In the genomic region with DNA sequence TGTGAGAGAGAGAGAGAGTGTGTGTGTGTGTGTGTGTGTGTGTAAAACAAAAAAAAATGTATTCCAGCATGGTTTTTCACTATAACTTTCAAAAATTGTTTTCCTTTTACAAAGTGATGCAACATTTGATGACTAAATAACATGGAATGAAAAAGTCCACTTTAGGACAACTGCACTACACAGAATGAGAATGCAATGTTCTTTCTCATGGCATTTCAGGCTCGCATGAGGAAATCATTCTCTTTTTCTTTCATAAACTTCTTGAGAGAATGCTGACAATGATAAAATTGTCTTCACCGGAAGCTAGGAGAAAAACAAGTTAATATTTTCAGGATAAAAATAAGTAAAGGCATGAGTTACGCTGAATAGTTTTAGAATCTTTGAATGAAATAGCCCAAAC, we compare ENCODE assay signal across 11 cellular contexts. TPM values are rescaled to one million over a fixed set of nuclear protein-coding genes. Genes with fewer than 3 reads are reported as not detected.
DNase-seq lines count a peak whose midpoint lies in the region; ATAC-seq, FAIRE-seq and TF ChIP-seq lines count a peak whose summit lies in the region.
"Had no signal": no experiment of that assay in that cellular context is flagged by ENCODE, and none has a peak within 500 bp of the region (broad histone marks: within the 10 kb centered on the region; RNA-seq: fewer than 3 reads in every experiment).

No MANE protein-coding gene starts in this region.

- peak overlapping the region; percentile 52 for H3K4me2 ChIP-seq in astrocyte (ENCODE audit: low read length)

- peak overlapping the region; percentile 82 for H3K27ac Mint-ChIP-seq in astrocyte (ENCODE audit: unreplicated experiment)
- H3K27ac Mint-ChIP-seq in stimulated activated naive B cell treated with anti-CD40 and anti-IgM and Interleukin-4, amounts not matched to agents 10 μg/mL and 1 μg/mL and 100 μg/mL, for 72 hours = no peak overlapping the region
- H3K27ac Mint-ChIP-seq: activated CD8-positive, alpha-beta memory T cell treated with anti-CD3 and anti-CD28 coated beads, Interleukin-2, amount 10 ng/mL, durations not matched to agents 7 days and 5 days had no signal

- TF ChIP-seq CTCF in astrocyte (IDR thresholded peaks at IDR 0.05; ENCODE audit: insufficient read depth, low read depth, low read length) (no peak), heart left ventricle (IDR thresholded peaks at IDR 0.05) (no peak), gastrocnemius medialis (IDR thresholded peaks at IDR 0.05 in 4 of 5, conservative IDR thresholded peaks at IDR 0.05 in 1 of 5) (no peak)

- H3K4me1 Mint-ChIP-seq in astrocyte (ENCODE audit: low read depth, unreplicated experiment) = peaks cover 34% of the 10 kb centered on the region
- peaks cover 14 to 16% of the 10 kb centered on the region in 2 donors for H3K4me1 Mint-ChIP-seq in stimulated activated naive B cell treated with anti-CD40 and anti-IgM and Interleukin-4, amounts not matched to agents 10 μg/mL and 1 μg/mL and 100 μg/mL, for 72 hours

- in situ Hi-C loops in gastrocnemius medialis (cut with MboI; ENCODE audit: low sequenced_read_pairs in 4 of 4) = no loop called here

- H3K9me3 Mint-ChIP-seq in astrocyte (ENCODE audit: unreplicated experiment) = peaks cover 3% of the 10 kb centered on the region
- no peaks in the 10 kb centered on the region for H3K9me3 Mint-ChIP-seq in stimulated activated naive B cell treated with anti-CD40 and anti-IgM and Interleukin-4, amounts not matched to agents 10 μg/mL and 1 μg/mL and 100 μg/mL, for 72 hours

- no peak overlapping the region for H3K4me3 ChIP-seq in astrocyte (ENCODE audit: insufficient read depth, low read depth, low read length)
- H3K4me3 ChIP-seq in heart left ventricle = no peak overlapping the region
- no peak overlapping the region for H3K4me3 ChIP-seq in gastrocnemius medialis
- H3K4me3 ChIP-seq: SJCRH30 had no signal

- H3K36me3 ChIP-seq in astrocyte (ENCODE audit: insufficient read depth, low read length) (no peaks in the 10 kb centered on the region), heart left ventricle (no peaks in the 10 kb centered on the region), gastrocnemius medialis (no peaks in the 10 kb centered on the region)
- H3K36me3 ChIP-seq: SJCRH30 had no signal

- intact Hi-C loops in heart left ventricle (cut with DNase I) = loop anchor here in 2 of 10 donors (5.0 kb wide), 2 partner anchors 36 to 56 kb away; a partner anchor contains a TSS
- intact Hi-C loops in gastrocnemius medialis (cut with DNase I; ENCODE audit: low total_unique reads) = loop anchor here (5.0 kb wide), 1 partner anchor 36 kb away; no protein-coding TSS in a partner anchor

- H3K27me3 ChIP-seq in astrocyte (ENCODE audit: insufficient read depth, low read length) (no peaks in the 10 kb centered on the region), heart left ventricle (no peaks in the 10 kb centered on the region), gastrocnemius medialis (no peaks in the 10 kb centered on the region)
- H3K27me3 ChIP-seq: SJCRH30 had no signal

- ATAC-seq in heart left ventricle = peak in 3 of 4 donors; percentile 47 to 63 (median 50)
- ATAC-seq in gastrocnemius medialis = peak; percentile 80 to 81
- ATAC-seq in stimulated activated naive B cell treated with anti-CD40 and anti-IgM and Interleukin-4, amounts not matched to agents 10 μg/mL and 1 μg/mL and 100 μg/mL, for 72 hours (replicated peaks) = no peak
- ATAC-seq in HG02970 (IDR thresholded peaks at IDR 0.05; ENCODE audit: low FRiP score, unreplicated experiment) = no peak
- ATAC-seq: activated CD8-positive, alpha-beta memory T cell treated with anti-CD3 and anti-CD28 coated beads, Interleukin-2, amount 10 ng/mL, durations not matched to agents 7 days and 5 days had no signal

- H3K9me3 ChIP-seq in astrocyte (ENCODE audit: insufficient read depth, low read depth, low read length) (no peaks in the 10 kb centered on the region), heart left ventricle (no peaks in the 10 kb centered on the region), gastrocnemius medialis (no peaks in the 10 kb centered on the region)
- H3K9me3 ChIP-seq: SJCRH30 had no signal

- peak overlapping the region; percentile 8 for H3K9ac ChIP-seq in astrocyte (ENCODE audit: low read length)

- H3K27ac ChIP-seq in astrocyte (ENCODE audit: low read depth, low read length) (peak overlapping the region; percentile 59), heart left ventricle (peak overlapping the region; percentile 50 to 86 (median 78)), gastrocnemius medialis (peak overlapping the region; percentile 49 to 71 (median 64))
- H3K27ac ChIP-seq: SJCRH30 had no signal

- H3K79me2 ChIP-seq in astrocyte (ENCODE audit: insufficient read depth, low read length) = no peaks in the 10 kb centered on the region

- H2AFZ ChIP-seq in astrocyte (ENCODE audit: low read depth, low read length) = no peak overlapping the region

- H3K4me3 Mint-ChIP-seq in astrocyte (ENCODE audit: unreplicated experiment) = peak overlapping the region; percentile 2
- no peak overlapping the region for H3K4me3 Mint-ChIP-seq in stimulated activated naive B cell treated with anti-CD40 and anti-IgM and Interleukin-4, amounts not matched to agents 10 μg/mL and 1 μg/mL and 100 μg/mL, for 72 hours
- H3K4me3 Mint-ChIP-seq: activated CD8-positive, alpha-beta memory T cell treated with anti-CD3 and anti-CD28 coated beads, Interleukin-2, amount 10 ng/mL, durations not matched to agents 7 days and 5 days had no signal

- 50 to 60% (median 55%) methylated on average over 3 of the region's 3 CpGs for WGBS in heart left ventricle, 4 donors

- H4K20me1 ChIP-seq in astrocyte (ENCODE audit: insufficient read depth, low read length) = no peaks in the 10 kb centered on the region

- peaks cover 32% of the 10 kb centered on the region for H3K4me1 ChIP-seq in astrocyte (ENCODE audit: insufficient read depth, low read length)
- H3K4me1 ChIP-seq in heart left ventricle = peaks cover 0 to 58% (median 35%) of the 10 kb centered on the region in 12 donors
- H3K4me1 ChIP-seq in gastrocnemius medialis = peaks cover 21 to 31% of the 10 kb centered on the region in 2 donors

- DNase-seq in EL (peak; percentile 88), astrocyte (ENCODE audit: low read depth) (peak; percentile 88), heart left ventricle (no peak), gastrocnemius medialis (no peak), NCI-H1048 (lab: John Stamatoyannopoulos, UW) (no peak)
- DNase-seq in stimulated activated CD4-positive, alpha-beta T cell treated with anti-CD3 and anti-CD28 coated beads, Interleukin-2, amount 100 ng/mL, for 48 hours = no peak
- DNase-seq in stimulated activated naive B cell treated with anti-CD40 and anti-IgM and Interleukin-4, amounts not matched to agents 10 μg/mL and 1 μg/mL and 100 μg/mL, for 72 hours = no peak
- DNase-seq: activated CD8-positive, alpha-beta memory T cell treated with anti-CD3 and anti-CD28 coated beads, Interleukin-2, amount 10 ng/mL, durations not matched to agents 7 days and 5 days; DMS 273 treated with DMSO at 0.1 percent for 48 hours; SJCRH30 had no signal

- TF ChIP-seq POLR2A in heart left ventricle (IDR thresholded peaks at IDR 0.05) (no peak), gastrocnemius medialis (IDR thresholded peaks at IDR 0.05) (no peak)

- no peaks in the 10 kb centered on the region for H3K27me3 Mint-ChIP-seq in astrocyte (ENCODE audit: low read depth, unreplicated experiment)
- H3K27me3 Mint-ChIP-seq in stimulated activated naive B cell treated with anti-CD40 and anti-IgM and Interleukin-4, amounts not matched to agents 10 μg/mL and 1 μg/mL and 100 μg/mL, for 72 hours = peaks cover 5 to 10% of the 10 kb centered on the region in 2 donors

- no peaks in the 10 kb centered on the region for H3K36me3 Mint-ChIP-seq in astrocyte (ENCODE audit: low read depth, unreplicated experiment)
- no peaks in the 10 kb centered on the region for H3K36me3 Mint-ChIP-seq in stimulated activated naive B cell treated with anti-CD40 and anti-IgM and Interleukin-4, amounts not matched to agents 10 μg/mL and 1 μg/mL and 100 μg/mL, for 72 hours
- H3K36me3 Mint-ChIP-seq: activated CD8-positive, alpha-beta memory T cell treated with anti-CD3 and anti-CD28 coated beads, Interleukin-2, amount 10 ng/mL, durations not matched to agents 7 days and 5 days had no signal

- peak; percentile 87 for FAIRE-seq in astrocyte (lab: Jason Lieb, UNC)

RNA-seq across cellular contexts. Expression of a gene that starts 53.7 kb away (rescaled TPM):
- 0.31 and 0.59 TPM in 2 replicates for total RNA-seq in astrocyte
- 1 to 10 TPM; 2.0 to 6.6 (median 2.9) TPM for total RNA-seq in heart left ventricle
- polyA plus RNA-seq in heart left ventricle = 1 to 10 TPM; 1.7 to 4.3 TPM
- total RNA-seq in gastrocnemius medialis = 1 to 10 TPM in 3 of 4 donors, under 1 TPM in 1; 0.97 to 3.1 (median 1.4) TPM
- total RNA-seq: activated CD8-positive, alpha-beta memory T cell treated with anti-CD3 and anti-CD28 coated beads, Interleukin-2, amount 10 ng/mL, durations not matched to agents 7 days and 5 days had no signal

Comparison
In these comparisons a context has a peak if more than half of its experiments do, and no peak if none do; other contexts are left out.
1. DNase-seq: peak in EL (single experiment) and astrocyte (single experiment); none in heart left ventricle (0 of 5), gastrocnemius medialis (0 of 2), stimulated activated CD4-positive, alpha-beta T cell treated with anti-CD3 and anti-CD28 coated beads, Interleukin-2, amount 100 ng/mL, for 48 hours (0 of 2), NCI-H1048 (single experiment) and stimulated activated naive B cell treated with anti-CD40 and anti-IgM and Interleukin-4, amounts not matched to agents 10 μg/mL and 1 μg/mL and 100 μg/mL, for 72 hours (single experiment).
2. ATAC-seq: peak in heart left ventricle (3 of 4) and gastrocnemius medialis (2 of 2); none in stimulated activated naive B cell treated with anti-CD40 and anti-IgM and Interleukin-4, amounts not matched to agents 10 μg/mL and 1 μg/mL and 100 μg/mL, for 72 hours (0 of 2) and HG02970 (single experiment).
3. Peak in every context shown above with its lines, with median percentiles within 50 percentile points of each other: H3K27ac ChIP-seq.